ENCODE assay signal across 5 cellular contexts in the genomic region with DNA sequence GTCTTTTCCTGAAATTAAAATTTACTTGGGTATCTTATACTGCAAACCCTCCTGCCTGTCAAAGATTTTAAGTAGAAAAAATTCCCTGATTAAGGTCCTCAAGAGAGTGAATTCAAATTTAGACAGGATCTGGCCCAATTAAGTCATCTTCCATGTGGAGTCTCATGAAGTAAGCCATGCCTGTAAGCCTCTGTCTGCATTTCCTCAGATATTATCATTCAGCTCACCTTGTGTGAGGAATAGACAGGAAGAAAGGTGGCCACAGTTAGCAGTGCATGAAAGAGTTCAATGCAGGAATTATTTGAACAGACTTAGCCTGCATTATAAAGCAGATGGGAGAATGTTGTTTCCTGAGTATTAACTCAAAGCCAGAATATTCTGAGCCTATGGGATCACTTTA.
"Had no signal": no experiment of that assay in that cellular context is flagged by ENCODE, and none has a peak within 500 bp of the region (broad histone marks: within the 10 kb centered on the region; RNA-seq: fewer than 3 reads in every experiment).

No MANE protein-coding gene starts in this region.

- H3K4me3 ChIP-seq: GM23248 had no signal

- H2AFZ ChIP-seq: GM23248 had no signal

- DNase-seq: GM23248, H9, HCEC 1CT, KBM-7 had no signal

- H3K9me3 Mint-ChIP-seq: H9 had no signal

- H3K36me3 Mint-ChIP-seq: IgD-negative memory B cell had no signal

- H3K4me3 Mint-ChIP-seq: H9, IgD-negative memory B cell had no signal

- H3K27ac ChIP-seq: GM23248 had no signal

- H3K27me3 Mint-ChIP-seq: IgD-negative memory B cell had no signal

- H3K27ac Mint-ChIP-seq: H9, IgD-negative memory B cell had no signal

- H3K4me1 Mint-ChIP-seq: H9, IgD-negative memory B cell had no signal
